ENCODE assay signal across 14 cellular contexts in the genomic region with DNA sequence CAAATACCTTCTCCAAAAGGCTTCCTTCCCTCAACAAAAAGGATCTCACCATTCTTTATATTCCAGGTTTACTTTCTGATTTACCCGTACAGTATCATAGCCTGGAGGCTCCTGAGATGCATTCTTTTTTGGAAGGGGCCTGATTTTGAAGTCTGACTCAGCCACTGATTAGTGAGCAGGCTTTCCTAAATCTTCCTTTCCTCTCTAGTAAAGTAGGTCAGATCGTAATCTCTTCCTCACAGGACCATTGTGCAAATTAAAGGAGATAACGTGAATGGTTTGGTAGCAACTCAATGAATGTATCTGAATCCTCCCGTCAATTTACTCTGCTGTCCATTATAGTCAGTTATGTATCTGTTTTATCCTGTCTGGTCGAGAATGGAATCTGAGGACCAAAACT.
DNase-seq lines count a peak whose midpoint lies in the region; ATAC-seq and TF ChIP-seq lines count a peak whose summit lies in the region.
"Had no signal": no experiment of that assay in that cellular context is flagged by ENCODE, and none has a peak within 500 bp of the region (broad histone marks: within the 10 kb centered on the region; RNA-seq: fewer than 3 reads in every experiment).

No MANE protein-coding gene starts in this region.

- ATAC-seq in upper lobe of left lung (ENCODE audit: low FRiP score in 2 of 2), result no peak
- ATAC-seq: HepG2 had no signal

- DNase-seq in NCI-H82 treated with DMSO at 0.1 percent for 48 hours (lab: John Stamatoyannopoulos, UW; ENCODE audit: unreplicated experiment) (peak; percentile 43), SK-N-DZ (ENCODE audit: low spot score) (peak; percentile 67), islet precursor cell (peak; percentile 71), hypothalamus (lab: John Stamatoyannopoulos, UW) (no peak), upper lobe of left lung (no peak), substantia nigra (lab: John Stamatoyannopoulos, UW) (no peak), vagina (ENCODE audit: extremely low spot score in 2 of 2) (no peak)
- DNase-seq: AML-193; Caco-2; CD4-positive, alpha-beta T cell; GDM1; H9 had no signal

- no peaks in the 10 kb centered on the region for H3K36me3 ChIP-seq in upper lobe of left lung
- no peaks in the 10 kb centered on the region for H3K36me3 ChIP-seq in vagina

- TF ChIP-seq POLR2A in upper lobe of left lung (IDR thresholded peaks at IDR 0.05), result no peak
- TF ChIP-seq POLR2A in vagina (IDR thresholded peaks at IDR 0.05), result no peak

- TF ChIP-seq EP300 in upper lobe of left lung (IDR thresholded peaks at IDR 0.05), result no peak

- H3K9me3 ChIP-seq in upper lobe of left lung (no peaks in the 10 kb centered on the region), vagina (no peaks in the 10 kb centered on the region)
- H3K9me3 ChIP-seq: Caco-2 had no signal

- H3K27me3 ChIP-seq in upper lobe of left lung (no peaks in the 10 kb centered on the region), vagina (no peaks in the 10 kb centered on the region)

- H3K4me3 ChIP-seq in upper lobe of left lung (no peak overlapping the region), vagina (no peak overlapping the region)

- 62 to 66% methylated on average over 5 of the region's 5 CpGs for WGBS in upper lobe of left lung, 2 donors

- intact Hi-C loops in vagina (cut with DNase I), result no loop called here

- H3K4me1 ChIP-seq in upper lobe of left lung (no peaks in the 10 kb centered on the region), vagina (no peaks in the 10 kb centered on the region)
- H3K4me1 ChIP-seq: Caco-2 had no signal

- TF ChIP-seq CTCF in upper lobe of left lung (IDR thresholded peaks at IDR 0.05), result no peak
- TF ChIP-seq CTCF in vagina (IDR thresholded peaks at IDR 0.05), result no peak

- H3K27ac ChIP-seq in upper lobe of left lung (no peak overlapping the region), substantia nigra (ENCODE audit: low read depth, low read length, poor library complexity, severe bottlenecking) (no peak overlapping the region), vagina (no peak overlapping the region)
- H3K27ac ChIP-seq: C4-2B had no signal

Comparison
In these comparisons a context has a peak if more than half of its experiments do, and no peak if none do; other contexts are left out.
1. DNase-seq: peak in NCI-H82 treated with DMSO at 0.1 percent for 48 hours (single experiment), SK-N-DZ (single experiment) and islet precursor cell (single experiment); none in hypothalamus (0 of 51), upper lobe of left lung (0 of 2), substantia nigra (0 of 49) and vagina (0 of 2).